Comparison of ENCODE assay signal across 8 cellular contexts in genomic region chr22:37166675-37167066, GRCh38. TPM values are rescaled to one million over a fixed set of nuclear protein-coding genes. Genes with fewer than 3 reads are reported as not detected.
DNase-seq lines count a peak whose midpoint lies in the region; ATAC-seq and TF ChIP-seq lines count a peak whose summit lies in the region.

No MANE protein-coding gene starts in this region.

- POLR2A ChIA-PET in HEK293T (lab: Yijun Ruan, JAX) = interaction anchor here (0.9 kb wide), 1 partner anchor 33 kb away, joined by 3 read pairs; no protein-coding TSS in a partner anchor

- H3K9ac ChIP-seq in BLaER1 treated with 17β-estradiol and CSF1 and Interleukin-3, amounts not matched to agents 10 nM and 100 nM = 0 out of 22 replicates have a peak overlapping the region, but pooled peaks of 2 of the 11 experiments have one; percentile 0 to 18

- TF ChIP-seq CTCF in fibroblast of the aortic adventitia (IDR thresholded peaks at IDR 0.05; ENCODE audit: insufficient read depth, low read length) = peak; percentile 90

- H3K4me2 ChIP-seq in BLaER1 treated with 17β-estradiol and CSF1 and Interleukin-3, amounts not matched to agents 10 nM and 100 nM = peak overlapping the region; percentile 12 to 68 (median 46); a peak in 12 of 22 replicates

- DNase-seq in HEK293T (ENCODE audit: extremely low spot score) = peak; percentile 94
- peak; percentile 81 for DNase-seq in RPMI8226
- DNase-seq in fibroblast of the aortic adventitia (ENCODE audit: low read depth) = peak; percentile 76
- peak in 51 of 56 donors; percentile 5 to 86 (median 57) for DNase-seq in nucleus accumbens (lab: John Stamatoyannopoulos, UW)
- DNase-seq in stromal cell of bone marrow (ENCODE audit: low read depth) = peak; percentile 48

- no peak for ATAC-seq in activated T-helper 17 cell treated with anti-CD3 and anti-CD28 coated beads, Interleukin-2, amount 50 U/mL, for 72 hours (replicated peaks)
- no peak for ATAC-seq in GM21529 (IDR thresholded peaks at IDR 0.05; ENCODE audit: unreplicated experiment)

- H3K4me1 Mint-ChIP-seq in activated T-helper 17 cell treated with anti-CD3 and anti-CD28 coated beads, Interleukin-2, amount 50 U/mL, for 72 hours = peaks cover 44% of the 10 kb centered on the region

- H3K27ac ChIP-seq in BLaER1 treated with 17β-estradiol and CSF1 and Interleukin-3, amounts not matched to agents 10 nM and 100 nM = no peak overlapping the region

- H3K4me3 ChIP-seq in BLaER1 treated with 17β-estradiol and CSF1 and Interleukin-3, amounts not matched to agents 10 nM and 100 nM = no peak overlapping the region
- no peak overlapping the region for H3K4me3 ChIP-seq in fibroblast of the aortic adventitia (ENCODE audit: low read depth, low read length)

- H3K36me3 Mint-ChIP-seq in activated T-helper 17 cell treated with anti-CD3 and anti-CD28 coated beads, Interleukin-2, amount 50 U/mL, for 72 hours (ENCODE audit: low read depth) = peaks cover 13% of the 10 kb centered on the region

- peak overlapping the region; percentile 69 for H3K4me3 Mint-ChIP-seq in activated T-helper 17 cell treated with anti-CD3 and anti-CD28 coated beads, Interleukin-2, amount 50 U/mL, for 72 hours

- H3K9me3 ChIP-seq in BLaER1 treated with 17β-estradiol and CSF1 and Interleukin-3, amounts not matched to agents 10 nM and 100 nM (replicated peaks in 1 of 11) = peaks cover 11 to 18% (median 14%) of the 10 kb centered on the region in 11 experiments

- no peaks in the 10 kb centered on the region for H3K27me3 ChIP-seq in BLaER1 treated with 17β-estradiol and CSF1 and Interleukin-3, amounts not matched to agents 10 nM and 100 nM

- H3K27ac Mint-ChIP-seq in activated T-helper 17 cell treated with anti-CD3 and anti-CD28 coated beads, Interleukin-2, amount 50 U/mL, for 72 hours = peak overlapping the region; percentile 68

- no peaks in the 10 kb centered on the region for H3K9me3 Mint-ChIP-seq in activated T-helper 17 cell treated with anti-CD3 and anti-CD28 coated beads, Interleukin-2, amount 50 U/mL, for 72 hours

- peaks cover 21 to 62% (median 52%) of the 10 kb centered on the region in 10 experiments for H3K4me1 ChIP-seq in BLaER1 treated with 17β-estradiol and CSF1 and Interleukin-3, amounts not matched to agents 10 nM and 100 nM

- CTCF ChIA-PET in HEK293T (lab: Yijun Ruan, JAX) = interaction anchor here (1.3 kb wide), 1 partner anchor 33 kb away, joined by 4 read pairs; no protein-coding TSS in a partner anchor

- no peaks in the 10 kb centered on the region for H3K27me3 Mint-ChIP-seq in activated T-helper 17 cell treated with anti-CD3 and anti-CD28 coated beads, Interleukin-2, amount 50 U/mL, for 72 hours

- no peaks in the 10 kb centered on the region for H4K20me1 ChIP-seq in BLaER1 treated with 17β-estradiol and CSF1 and Interleukin-3, amounts not matched to agents 10 nM and 100 nM

- no peaks in the 10 kb centered on the region for H3K36me3 ChIP-seq in BLaER1 treated with 17β-estradiol and CSF1 and Interleukin-3, amounts not matched to agents 10 nM and 100 nM

TF ChIP-seq in HEK293T, 16 proteins besides CTCF, POLR2A, EP300 and RAD21:
- TF ChIP-seq SUZ12 (IDR thresholded peaks at IDR 0.05) = no peak
- TF ChIP-seq L3MBTL2 (conservative IDR thresholded peaks at IDR 0.05) = no peak
- no peak for TF ChIP-seq NFRKB (IDR thresholded peaks at IDR 0.05)
- no peak for TF ChIP-seq PKNOX1 (IDR thresholded peaks at IDR 0.05)
- no peak for TF ChIP-seq CTBP1 (IDR thresholded peaks at IDR 0.05; ENCODE audit: borderline replicate concordance)
- no peak for TF ChIP-seq HDGF (IDR thresholded peaks at IDR 0.05; ENCODE audit: borderline replicate concordance)
- TF ChIP-seq ARNT (IDR thresholded peaks at IDR 0.05) = no peak
- no peak for TF ChIP-seq ZNF384 (IDR thresholded peaks at IDR 0.05)
- TF ChIP-seq SP1 (IDR thresholded peaks at IDR 0.05) = no peak
- no peak for TF ChIP-seq FOXM1 (IDR thresholded peaks at IDR 0.05; ENCODE audit: borderline replicate concordance)
- TF ChIP-seq ELF4 (IDR thresholded peaks at IDR 0.05) = no peak
- no peak for TF ChIP-seq BHLHE40 (IDR thresholded peaks at IDR 0.05; ENCODE audit: borderline replicate concordance)
- no peak for TF ChIP-seq FOXK2 (IDR thresholded peaks at IDR 0.05)
- TF ChIP-seq FOXA1 (IDR thresholded peaks at IDR 0.05) = no peak
- no peak for TF ChIP-seq TARDBP (IDR thresholded peaks at IDR 0.05)
- no peak for TF ChIP-seq LEF1 (IDR thresholded peaks at IDR 0.05; ENCODE audit: borderline replicate concordance)

RNA-seq across cellular contexts. Expression of gene IL2RB, which starts 17.0 kb away (rescaled TPM):
- total RNA-seq in activated T-helper 17 cell treated with anti-CD3 and anti-CD28 coated beads, Interleukin-2, amount 50 U/mL, for 72 hours = 100 to 1,000 TPM; 425 to 498 TPM
- under 0.01 TPM in 1 of 2 replicates, not detected in the other for total RNA-seq in fibroblast of the aortic adventitia (ENCODE audit: low replicate concordance)

RNA-seq across cellular contexts. Expression of gene C1QTNF6, which starts 21.4 kb away (rescaled TPM):
- 10 to 100 TPM in 1 of 2 donors, 1 to 10 TPM in 1; 5.0 to 16.3 TPM for total RNA-seq in activated T-helper 17 cell treated with anti-CD3 and anti-CD28 coated beads, Interleukin-2, amount 50 U/mL, for 72 hours
- 4.2 and 4.6 TPM in 2 replicates for total RNA-seq in fibroblast of the aortic adventitia (ENCODE audit: low replicate concordance)

RNA-seq across cellular contexts. Expression of gene SSTR3, which starts 45.6 kb away (rescaled TPM):
- total RNA-seq in activated T-helper 17 cell treated with anti-CD3 and anti-CD28 coated beads, Interleukin-2, amount 50 U/mL, for 72 hours = 10 to 100 TPM in 1 of 2 donors, 1 to 10 TPM in 1; 2.6 to 16.2 TPM
- 0.41 TPM in 1 of 2 replicates, not detected in the other for total RNA-seq in fibroblast of the aortic adventitia (ENCODE audit: low replicate concordance)

RNA-seq across cellular contexts. Expression of gene TMPRSS6, which starts 57.2 kb away (rescaled TPM):
- total RNA-seq in activated T-helper 17 cell treated with anti-CD3 and anti-CD28 coated beads, Interleukin-2, amount 50 U/mL, for 72 hours = 100 to 1,000 TPM in 1 of 2 donors, 10 to 100 TPM in 1; 86.6 to 343 TPM
- not detected in 2 replicates for total RNA-seq in fibroblast of the aortic adventitia (ENCODE audit: low replicate concordance)

Comparison
In these comparisons a context has a peak if more than half of its experiments do, and no peak if none do; other contexts are left out.
1. RNA of gene IL2RB, which starts 17.0 kb away (total RNA-seq): 425 to 498 TPM in activated T-helper 17 cell treated with anti-CD3 and anti-CD28 coated beads, Interleukin-2, amount 50 U/mL, for 72 hours; under 0.01 TPM in fibroblast of the aortic adventitia; every median in the first group is over 100 times any median in the second.
2. Peak in every context shown above with its lines, with median percentiles within 50 percentile points of each other: DNase-seq.